Comparison of ENCODE assay signal across 28 cellular contexts in genomic region chr2:62797107-62797506, GRCh38.
"Had no signal": no experiment of that assay in that cellular context is flagged by ENCODE, and none has a peak within 500 bp of the region (broad histone marks: within the 10 kb centered on the region; RNA-seq: fewer than 3 reads in every experiment).

No MANE protein-coding gene starts in this region.

- H3K9me3 ChIP-seq: stomach, suprapubic skin, testis, thoracic aorta, thyroid gland, tibial artery, tibial nerve, transverse colon, upper lobe of left lung, upper lobe of right lung, uterus, vagina had no signal

- H3K36me3 Mint-ChIP-seq: stimulated activated effector memory CD8-positive, alpha-beta T cell treated with anti-CD3 and anti-CD28 coated beads, Interleukin-12 subunit alpha, Interleukin-12 subunit beta, amount 100 ng/mL, for 72 hours; stimulated activated memory B cell treated with anti-CD40 and anti-IgM and Interleukin-4, amounts not matched to agents 10 μg/mL and 1 μg/mL and 100 μg/mL, for 72 hours had no signal

- H3K27ac ChIP-seq: stomach, suprapubic skin, testis, thoracic aorta, thyroid gland, tibial artery, tibial nerve, transverse colon, upper lobe of left lung, upper lobe of right lung, uterus, vagina had no signal

- FAIRE-seq: urothelium cell line had no signal

- H3K4me3 Mint-ChIP-seq: stimulated activated effector memory CD8-positive, alpha-beta T cell treated with anti-CD3 and anti-CD28 coated beads, Interleukin-12 subunit alpha, Interleukin-12 subunit beta, amount 100 ng/mL, for 72 hours; stimulated activated memory B cell treated with anti-CD40 and anti-IgM and Interleukin-4, amounts not matched to agents 10 μg/mL and 1 μg/mL and 100 μg/mL, for 72 hours; stimulated activated naive B cell treated with anti-CD40 and anti-IgM and Interleukin-4, amounts not matched to agents 10 μg/mL and 1 μg/mL and 100 μg/mL, for 72 hours; stimulated activated naive CD8-positive, alpha-beta T cell treated with anti-CD3 and anti-CD28 coated beads, Interleukin-15, amount 100 ng/mL, for 72 hours; stimulated activated naive CD8-positive, alpha-beta T cell treated with anti-CD3 and anti-CD28 coated beads, Interleukin-15, Interleukin-2, amounts not matched to agents 100 ng/mL and 50 ng/mL, for 24 hours; type B pancreatic cell had no signal

- ATAC-seq: stimulated activated effector memory CD8-positive, alpha-beta T cell treated with anti-CD3 and anti-CD28 coated beads, Interleukin-12 subunit alpha, Interleukin-12 subunit beta, amount 100 ng/mL, for 72 hours; stimulated activated memory B cell treated with anti-CD40 and anti-IgM and Interleukin-4, amounts not matched to agents 10 μg/mL and 1 μg/mL and 100 μg/mL, for 72 hours; stimulated activated naive B cell treated with anti-CD40 and anti-IgM and Interleukin-4, amounts not matched to agents 10 μg/mL and 1 μg/mL and 100 μg/mL, for 72 hours; stimulated activated naive CD8-positive, alpha-beta T cell treated with anti-CD3 and anti-CD28 coated beads, Interleukin-15, amount 100 ng/mL, for 72 hours; upper lobe of right lung had no signal

- H3K4me3 ChIP-seq: stomach, suprapubic skin, testis, thoracic aorta, thyroid gland, tibial artery, tibial nerve, transverse colon, upper lobe of left lung, upper lobe of right lung, uterus, vagina had no signal

- H3K27me3 Mint-ChIP-seq: stimulated activated memory B cell treated with anti-CD40 and anti-IgM and Interleukin-4, amounts not matched to agents 10 μg/mL and 1 μg/mL and 100 μg/mL, for 72 hours; stimulated activated naive B cell treated with anti-CD40 and anti-IgM and Interleukin-4, amounts not matched to agents 10 μg/mL and 1 μg/mL and 100 μg/mL, for 72 hours; stimulated activated naive CD8-positive, alpha-beta T cell treated with anti-CD3 and anti-CD28 coated beads, Interleukin-15, amount 100 ng/mL, for 72 hours; stimulated activated naive CD8-positive, alpha-beta T cell treated with anti-CD3 and anti-CD28 coated beads, Interleukin-15, Interleukin-2, amounts not matched to agents 100 ng/mL and 50 ng/mL, for 24 hours; type B pancreatic cell had no signal

- H3K36me3 ChIP-seq: stomach, suprapubic skin, thoracic aorta, thyroid gland, tibial artery, tibial nerve, transverse colon, upper lobe of left lung, upper lobe of right lung, uterus, vagina had no signal

- H3K27ac Mint-ChIP-seq: stimulated activated effector memory CD8-positive, alpha-beta T cell treated with anti-CD3 and anti-CD28 coated beads, Interleukin-12 subunit alpha, Interleukin-12 subunit beta, amount 100 ng/mL, for 72 hours; stimulated activated memory B cell treated with anti-CD40 and anti-IgM and Interleukin-4, amounts not matched to agents 10 μg/mL and 1 μg/mL and 100 μg/mL, for 72 hours; stimulated activated naive B cell treated with anti-CD40 and anti-IgM and Interleukin-4, amounts not matched to agents 10 μg/mL and 1 μg/mL and 100 μg/mL, for 72 hours; stimulated activated naive CD8-positive, alpha-beta T cell treated with anti-CD3 and anti-CD28 coated beads, Interleukin-15, Interleukin-2, amounts not matched to agents 100 ng/mL and 50 ng/mL, for 24 hours; type B pancreatic cell had no signal

- H3K27me3 ChIP-seq: stomach, suprapubic skin, testis, thyroid gland, tibial artery, tibial nerve, transverse colon, upper lobe of left lung, upper lobe of right lung, uterus, vagina had no signal

- DNase-seq: stimulated activated CD4-positive, alpha-beta T cell treated with anti-CD3 and anti-CD28 coated beads, Interleukin-2, amount 100 ng/mL, for 48 hours; stimulated activated CD4-positive, alpha-beta T cell treated with anti-CD3 and anti-CD28 coated beads, Interleukin-4, amount 100 ng/mL, for 1 hour; stimulated activated CD4-positive, alpha-beta T cell treated with anti-CD3 and anti-CD28 coated beads, Interleukin-4, amount 100 ng/mL, for 24 hours; stimulated activated CD4-positive, alpha-beta T cell treated with anti-CD3 and anti-CD28 coated beads, Interleukin-4, amount 100 ng/mL, for 4 hours; stimulated activated CD8-positive, alpha-beta memory T cell treated with anti-CD3 and anti-CD28 coated beads, Interleukin-4, amount 100 ng/mL, for 48 hours; stimulated activated naive B cell treated with anti-CD40 and anti-IgM and Interleukin-4, amounts not matched to agents 10 μg/mL and 1 μg/mL and 100 μg/mL, for 72 hours; stimulated activated naive CD4-positive, alpha-beta T cell; stimulated activated naive CD4-positive, alpha-beta T cell treated with Interleukin-2 at 50 U/mL for 16 hours; stimulated activated naive CD8-positive, alpha-beta T cell treated with anti-CD3 and anti-CD28 coated beads, Interleukin-15, amount 100 ng/mL, for 72 hours; stomach; substantia nigra; testis; thyroid gland; tibial artery; transverse colon; trophoblast cell; upper lobe of left lung; upper lobe of right lung; uterus had no signal

- H3K4me1 ChIP-seq: testis had no signal

- H3K9me3 Mint-ChIP-seq: stimulated activated effector memory CD8-positive, alpha-beta T cell treated with anti-CD3 and anti-CD28 coated beads, Interleukin-12 subunit alpha, Interleukin-12 subunit beta, amount 100 ng/mL, for 72 hours; stimulated activated memory B cell treated with anti-CD40 and anti-IgM and Interleukin-4, amounts not matched to agents 10 μg/mL and 1 μg/mL and 100 μg/mL, for 72 hours; stimulated activated naive CD8-positive, alpha-beta T cell treated with anti-CD3 and anti-CD28 coated beads, Interleukin-15, amount 100 ng/mL, for 72 hours; type B pancreatic cell had no signal
